In genomic region chr20:23413862-23414422, GRCh38 we compare ENCODE assay signal across 1 cellular context.
A peak's percentile ranks its signal among the peaks of the same experiment; 100 is the strongest.
TF ChIP-seq lines count a peak whose summit lies in the region.

No MANE protein-coding gene starts in this region.

TF ChIP-seq in HepG2, 621 proteins besides CTCF, POLR2A, EP300 and RAD21:
- TF ChIP-seq ZNF770 (CRISPR knock-in tag; IDR thresholded peaks at IDR 0.05): peak; percentile 76
- TF ChIP-seq, protein P1, sequence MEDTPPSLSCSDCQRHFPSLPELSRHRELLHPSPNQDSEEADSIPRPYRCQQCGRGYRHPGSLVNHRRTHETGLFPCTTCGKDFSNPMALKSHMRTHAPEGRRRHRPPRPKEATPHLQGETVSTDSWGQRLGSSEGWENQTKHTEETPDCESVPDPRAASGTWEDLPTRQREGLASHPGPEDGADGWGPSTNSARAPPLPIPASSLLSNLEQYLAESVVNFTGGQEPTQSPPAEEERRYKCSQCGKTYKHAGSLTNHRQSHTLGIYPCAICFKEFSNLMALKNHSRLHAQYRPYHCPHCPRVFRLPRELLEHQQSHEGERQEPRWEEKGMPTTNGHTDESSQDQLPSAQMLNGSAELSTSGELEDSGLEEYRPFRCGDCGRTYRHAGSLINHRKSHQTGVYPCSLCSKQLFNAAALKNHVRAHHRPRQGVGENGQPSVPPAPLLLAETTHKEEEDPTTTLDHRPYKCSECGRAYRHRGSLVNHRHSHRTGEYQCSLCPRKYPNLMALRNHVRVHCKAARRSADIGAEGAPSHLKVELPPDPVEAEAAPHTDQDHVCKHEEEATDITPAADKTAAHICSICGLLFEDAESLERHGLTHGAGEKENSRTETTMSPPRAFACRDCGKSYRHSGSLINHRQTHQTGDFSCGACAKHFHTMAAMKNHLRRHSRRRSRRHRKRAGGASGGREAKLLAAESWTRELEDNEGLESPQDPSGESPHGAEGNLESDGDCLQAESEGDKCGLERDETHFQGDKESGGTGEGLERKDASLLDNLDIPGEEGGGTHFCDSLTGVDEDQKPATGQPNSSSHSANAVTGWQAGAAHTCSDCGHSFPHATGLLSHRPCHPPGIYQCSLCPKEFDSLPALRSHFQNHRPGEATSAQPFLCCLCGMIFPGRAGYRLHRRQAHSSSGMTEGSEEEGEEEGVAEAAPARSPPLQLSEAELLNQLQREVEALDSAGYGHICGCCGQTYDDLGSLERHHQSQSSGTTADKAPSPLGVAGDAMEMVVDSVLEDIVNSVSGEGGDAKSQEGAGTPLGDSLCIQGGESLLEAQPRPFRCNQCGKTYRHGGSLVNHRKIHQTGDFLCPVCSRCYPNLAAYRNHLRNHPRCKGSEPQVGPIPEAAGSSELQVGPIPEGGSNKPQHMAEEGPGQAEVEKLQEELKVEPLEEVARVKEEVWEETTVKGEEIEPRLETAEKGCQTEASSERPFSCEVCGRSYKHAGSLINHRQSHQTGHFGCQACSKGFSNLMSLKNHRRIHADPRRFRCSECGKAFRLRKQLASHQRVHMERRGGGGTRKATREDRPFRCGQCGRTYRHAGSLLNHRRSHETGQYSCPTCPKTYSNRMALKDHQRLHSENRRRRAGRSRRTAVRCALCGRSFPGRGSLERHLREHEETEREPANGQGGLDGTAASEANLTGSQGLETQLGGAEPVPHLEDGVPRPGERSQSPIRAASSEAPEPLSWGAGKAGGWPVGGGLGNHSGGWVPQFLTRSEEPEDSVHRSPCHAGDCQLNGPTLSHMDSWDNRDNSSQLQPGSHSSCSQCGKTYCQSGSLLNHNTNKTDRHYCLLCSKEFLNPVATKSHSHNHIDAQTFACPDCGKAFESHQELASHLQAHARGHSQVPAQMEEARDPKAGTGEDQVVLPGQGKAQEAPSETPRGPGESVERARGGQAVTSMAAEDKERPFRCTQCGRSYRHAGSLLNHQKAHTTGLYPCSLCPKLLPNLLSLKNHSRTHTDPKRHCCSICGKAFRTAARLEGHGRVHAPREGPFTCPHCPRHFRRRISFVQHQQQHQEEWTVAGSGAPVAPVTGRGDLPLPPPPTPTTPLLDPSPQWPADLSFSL (CRISPR knock-in tag; IDR thresholded peaks at IDR 0.05): no peak
